11 cellular contexts compared by ENCODE assay signal in genomic region chr9:72193478-72193881, GRCh38. TPM values are rescaled to one million over a fixed set of nuclear protein-coding genes. Genes with fewer than 3 reads are reported as not detected.
DNase-seq lines count a peak whose midpoint lies in the region; ATAC-seq, FAIRE-seq and TF ChIP-seq lines count a peak whose summit lies in the region.
"Had no signal": no experiment of that assay in that cellular context is flagged by ENCODE, and none has a peak within 500 bp of the region (broad histone marks: within the 10 kb centered on the region; RNA-seq: fewer than 3 reads in every experiment).

No MANE protein-coding gene starts in this region.

- no peak for TF ChIP-seq CTCF in GM12865 (IDR thresholded peaks at IDR 0.05; ENCODE audit: insufficient read depth, low read depth, low read length, missing control alignments)
- no peak for TF ChIP-seq CTCF in stomach (IDR thresholded peaks at IDR 0.05)
- no peak for TF ChIP-seq CTCF in pancreas (IDR thresholded peaks at IDR 0.05)

- TF ChIP-seq POLR2A in stomach (IDR thresholded peaks at IDR 0.05), result no peak

- H3K4me3 ChIP-seq in GM12865 (ENCODE audit: low read depth, low read length) (no peak overlapping the region), stomach (no peak overlapping the region), pancreas (no peak overlapping the region)

- intact Hi-C loops in stomach (cut with DNase I; ENCODE audit: low total_unique reads) (no loop called here), pancreas (cut with DNase I) (no loop called here)

- H3K36me3 ChIP-seq in stomach (no peaks in the 10 kb centered on the region), pancreas (no peaks in the 10 kb centered on the region)

- ATAC-seq in GM19452 (IDR thresholded peaks at IDR 0.05; ENCODE audit: unreplicated experiment) (peak; percentile 97), HG02938 (IDR thresholded peaks at IDR 0.05; ENCODE audit: unreplicated experiment) (peak; percentile 96), GM21360 (IDR thresholded peaks at IDR 0.05; ENCODE audit: unreplicated experiment) (no peak), pancreas (no peak)
- ATAC-seq: activated CD8-positive, alpha-beta T cell treated with anti-CD3 and anti-CD28 coated beads, Interleukin-2, amount 10 ng/mL, durations not matched to agents 7 days and 5 days had no signal

- H3K27me3 ChIP-seq in stomach (no peaks in the 10 kb centered on the region), pancreas (no peaks in the 10 kb centered on the region)

- in situ Hi-C loops in KBM-7 (cut with MboI; ENCODE audit: low pct_unique_long_range_greater_than_20kb, low sequenced_read_pairs), result no loop called here

- DNase-seq in GM12865 (ENCODE audit: low read depth) (peak; percentile 35), KBM-7 (peak; percentile 26), stomach (no peak), pancreas (no peak), NCI-H1105 (lab: John Stamatoyannopoulos, UW) (no peak)
- DNase-seq: activated CD8-positive, alpha-beta T cell treated with anti-CD3 and anti-CD28 coated beads, Interleukin-2, amount 10 ng/mL, durations not matched to agents 7 days and 5 days; NCI-H2081 treated with DMSO at 0.1 percent for 48 hours; SHP77 treated with DMSO at 0.1 percent for 48 hours had no signal

- H3K9me3 ChIP-seq in stomach (no peaks in the 10 kb centered on the region), pancreas (no peaks in the 10 kb centered on the region)

- H3K4me1 ChIP-seq in stomach (no peaks in the 10 kb centered on the region), pancreas (no peaks in the 10 kb centered on the region)

- no peak for TF ChIP-seq EP300 in stomach (IDR thresholded peaks at IDR 0.05)

- H3K27ac ChIP-seq in stomach (no peak overlapping the region), pancreas (no peak overlapping the region)

- 42 to 74% (median 68%) methylated on average over 5 of the region's 5 CpGs for WGBS in stomach, 5 donors
- 76 to 93% methylated on average over 5 of the region's 5 CpGs for WGBS in pancreas, 2 donors

- FAIRE-seq in pancreas (lab: Jason Lieb, UNC), result no peak

RNA-seq across cellular contexts. Expression of gene GDA, which starts 44.2 kb away (rescaled TPM):
- total RNA-seq in stomach (1 to 10 TPM in 3 of 5 donors, not detected in 2; 4.4 to 7.5 (median 6.4) TPM), pancreas (1 to 10 TPM; 1.0 to 4.8 (median 2.1) TPM)
- polyA plus RNA-seq in stomach (1 to 10 TPM in 1 of 3 donors, under 1 TPM in 2; 0.25 to 2.6 (median 0.35) TPM), pancreas (10 to 100 TPM in 1 of 2 donors, 1 to 10 TPM in 1; 1.5 to 11.6 TPM)
- total RNA-seq: activated CD8-positive, alpha-beta T cell treated with anti-CD3 and anti-CD28 coated beads, Interleukin-2, amount 10 ng/mL, durations not matched to agents 7 days and 5 days had no signal

Comparison
In these comparisons a context has a peak if more than half of its experiments do, and no peak if none do; other contexts are left out.
1. DNase-seq: peak in GM12865 (single experiment) and KBM-7 (single experiment); none in stomach (single experiment), pancreas (0 of 6) and NCI-H1105 (single experiment).
2. ATAC-seq: peak in GM19452 (single experiment) and HG02938 (single experiment); none in GM21360 (single experiment) and pancreas (0 of 4).